In the genomic region with DNA sequence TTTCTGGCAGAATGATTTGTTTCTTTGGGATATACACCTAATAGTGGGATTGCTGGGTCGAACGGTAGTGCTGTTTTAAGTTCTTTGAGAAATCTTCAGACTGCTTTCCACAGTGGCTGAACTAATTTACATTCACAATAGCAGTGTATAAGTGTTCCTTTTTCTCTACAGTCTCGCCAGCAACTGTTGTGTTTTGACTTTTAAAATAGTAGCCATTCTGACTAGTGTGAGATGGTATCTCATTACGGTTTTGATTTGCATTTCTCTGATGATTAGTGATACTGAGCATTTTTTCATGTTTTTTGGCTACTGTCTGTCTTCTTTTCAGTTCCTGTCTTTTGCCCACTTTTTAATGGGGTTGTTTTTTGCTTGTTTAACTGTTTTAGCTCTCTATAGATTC, we compare ENCODE assay signal across 24 cellular contexts.
DNase-seq lines count a peak whose midpoint lies in the region; ATAC-seq, FAIRE-seq and TF ChIP-seq lines count a peak whose summit lies in the region.
"Had no signal": no experiment of that assay in that cellular context is flagged by ENCODE, and none has a peak within 500 bp of the region (broad histone marks: within the 10 kb centered on the region; RNA-seq: fewer than 3 reads in every experiment).

No MANE protein-coding gene starts in this region.

- peak overlapping the region; percentile 41 for H3K4me3 ChIP-seq in endodermal cell (ENCODE audit: low read length)
- H3K4me3 ChIP-seq: BLaER1 had no signal

- no peak overlapping the region for H3K27ac ChIP-seq in endodermal cell (ENCODE audit: low read depth, low read length)
- H3K27ac ChIP-seq: BLaER1 had no signal

- peak; percentile 88 for ATAC-seq in GM18867 (IDR thresholded peaks at IDR 0.05; ENCODE audit: unreplicated experiment)
- peak; percentile 40 for ATAC-seq in GM19351 (IDR thresholded peaks at IDR 0.05; ENCODE audit: unreplicated experiment)
- ATAC-seq in HG02588 (IDR thresholded peaks at IDR 0.05; ENCODE audit: unreplicated experiment) = no peak

- FAIRE-seq in RCC 7860 (lab: Jason Lieb, UNC) = no peak
- FAIRE-seq: A204.1, G401.6, GM12891, GM19239 had no signal

- H3K9me3 ChIP-seq in endodermal cell (ENCODE audit: control insufficient read depth, low read length) = peaks cover 24% of the 10 kb centered on the region
- H3K9me3 ChIP-seq: BE2C had no signal

- H3K36me3 Mint-ChIP-seq in endodermal cell (ENCODE audit: low read depth) = no peaks in the 10 kb centered on the region
- H3K36me3 Mint-ChIP-seq: CD14-positive monocyte had no signal

- H3K27me3 Mint-ChIP-seq in endodermal cell (ENCODE audit: insufficient read depth) = no peaks in the 10 kb centered on the region
- H3K27me3 Mint-ChIP-seq: CD4-positive, alpha-beta memory T cell; CD4-positive, CD25-positive, alpha-beta regulatory T cell; CD8-positive, alpha-beta memory T cell had no signal

- H3K4me1 Mint-ChIP-seq in endodermal cell = peaks cover 30% of the 10 kb centered on the region
- H3K4me1 Mint-ChIP-seq: CD14-positive monocyte; CD4-positive, alpha-beta memory T cell; CD8-positive, alpha-beta memory T cell had no signal

- H3K27ac Mint-ChIP-seq in endodermal cell = no peak overlapping the region
- H3K27ac Mint-ChIP-seq: CD14-positive monocyte; CD4-positive, alpha-beta memory T cell; CD4-positive, CD25-positive, alpha-beta regulatory T cell; CD8-positive, alpha-beta memory T cell had no signal

- no peaks in the 10 kb centered on the region for H3K27me3 ChIP-seq in endodermal cell (ENCODE audit: control insufficient read depth, insufficient read depth, low read length, poor library complexity, severe bottlenecking)
- H3K27me3 ChIP-seq: BE2C, BLaER1 had no signal

- no peaks in the 10 kb centered on the region for H3K36me3 ChIP-seq in endodermal cell (ENCODE audit: control insufficient read depth, insufficient read depth, low read length)
- H3K36me3 ChIP-seq: BE2C, BLaER1 had no signal

- H3K4me3 Mint-ChIP-seq in endodermal cell = no peak overlapping the region
- H3K4me3 Mint-ChIP-seq: CD14-positive monocyte; CD4-positive, alpha-beta memory T cell; CD4-positive, CD25-positive, alpha-beta regulatory T cell; CD8-positive, alpha-beta memory T cell had no signal

- H3K9ac ChIP-seq in endodermal cell (ENCODE audit: extremely low read depth, low read length, poor library complexity, severe bottlenecking) = no peak overlapping the region
- H3K9ac ChIP-seq: BLaER1 had no signal

- peaks cover 30% of the 10 kb centered on the region for H3K9me3 Mint-ChIP-seq in endodermal cell

- peaks cover 4% of the 10 kb centered on the region for H3K4me1 ChIP-seq in endodermal cell (ENCODE audit: control insufficient read depth, insufficient read depth, low read length)
- H3K4me1 ChIP-seq: BE2C, BLaER1 had no signal

- peak; percentile 66 for DNase-seq in NCI-H526 treated with DMSO at 0.1 percent for 48 hours (lab: John Stamatoyannopoulos, UW)
- no peak for DNase-seq in endodermal cell
- DNase-seq in RKO (ENCODE audit: low spot score) = no peak
- DNase-seq in RCC 7860 (ENCODE audit: low spot score) = no peak
- no peak for DNase-seq in GM03348 (ENCODE audit: low spot score)
- DNase-seq: 8988T; ACHN; BE2C; C1 segment of cervical spinal cord; CD4-positive, alpha-beta memory T cell; CD4-positive, CD25-positive, alpha-beta regulatory T cell; CD8-positive, alpha-beta memory T cell; COR-L47; DMS79 treated with DMSO at 0.1 percent for 48 hours; GF-D8 had no signal

- no peak for TF ChIP-seq CTCF in endodermal cell (conservative IDR thresholded peaks at IDR 0.05)

- WGBS in endodermal cell (ENCODE audit: insufficient coverage in 1 of 2, insufficient read length in 1 of 2), 2 experiments = 97 to 100% methylated on average over 2 to 4 of the region's 4 CpGs
